Comparison of ENCODE assay signal across 23 cellular contexts in the genomic region with DNA sequence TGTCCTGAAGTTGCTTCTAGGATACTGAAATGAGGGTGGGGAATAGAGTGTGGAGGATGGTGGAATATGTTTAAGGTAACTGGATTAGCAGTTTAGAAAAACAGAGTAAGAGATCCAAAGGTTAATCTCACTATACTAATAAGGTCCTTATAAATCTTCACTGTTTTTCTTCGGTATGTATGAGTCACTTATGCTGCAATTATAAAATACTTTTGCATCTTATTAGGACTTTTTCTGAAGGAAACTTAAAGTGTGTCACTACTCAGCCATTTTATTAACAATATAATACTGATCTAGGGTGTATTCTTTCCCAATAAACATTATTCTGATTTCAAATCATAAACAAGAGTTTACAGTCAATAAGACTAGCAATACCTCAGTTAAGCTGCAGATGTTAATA.
"Had no signal": no experiment of that assay in that cellular context is flagged by ENCODE, and none has a peak within 500 bp of the region (broad histone marks: within the 10 kb centered on the region; RNA-seq: fewer than 3 reads in every experiment).

No MANE protein-coding gene starts in this region.

- H3K36me3 ChIP-seq: ascending aorta, esophagus squamous epithelium, right atrium auricular region, stomach, upper lobe of right lung, WERI-Rb-1 had no signal

- H3K27ac ChIP-seq: ascending aorta, esophagus squamous epithelium, stomach, upper lobe of right lung, WERI-Rb-1 had no signal

- DNase-seq: activated CD4-positive, alpha-beta T cell treated with anti-CD3 and anti-CD28 coated beads for 1 hour; activated CD8-positive, alpha-beta memory T cell treated with anti-CD3 and anti-CD28 coated beads for 24 hours; activated CD8-positive, alpha-beta memory T cell treated with anti-CD3 and anti-CD28 coated beads, Interleukin-2, amount 50 U/mL, for 48 hours; activated effector memory CD4-positive, alpha-beta T cell treated with Interleukin-2 at 50 U/mL for 16 hours; activated naive CD4-positive, alpha-beta T cell treated with anti-CD3 and anti-CD28 coated beads, Interleukin-2, amount 10 ng/mL, durations not matched to agents 7 days and 5 days; activated naive CD8-positive, alpha-beta T cell treated with anti-CD3 and anti-CD28 coated beads, Interleukin-2, amount 50 U/mL, for 24 hours; activated T-cell treated with anti-CD3 and anti-CD28 coated beads, Interleukin-2, amount 50 U/mL, for 48 hours; dermis blood vessel endothelial cell; effector memory CD4-positive, alpha-beta T cell; esophagus squamous epithelium; head of caudate nucleus; left ventricle myocardium superior; mucosa of descending colon; naive B cell; small intestine; stimulated activated CD4-positive, alpha-beta T cell treated with anti-CD3 and anti-CD28 coated beads, Interleukin-15, amount 100 ng/mL, for 24 hours; stimulated activated CD4-positive, alpha-beta T cell treated with anti-CD3 and anti-CD28 coated beads, Interleukin-2, amount 100 ng/mL, for 48 hours; stomach; T-helper 17 cell; upper lobe of right lung; WERI-Rb-1 had no signal

- H3K4me1 ChIP-seq: ascending aorta, upper lobe of right lung had no signal

- H3K9me3 ChIP-seq: ascending aorta, esophagus squamous epithelium, mucosa of descending colon, right atrium auricular region, stomach, upper lobe of right lung had no signal

- H3K4me3 ChIP-seq: ascending aorta, esophagus squamous epithelium, mucosa of descending colon, right atrium auricular region, stomach, upper lobe of right lung had no signal

- ATAC-seq: activated naive CD8-positive, alpha-beta T cell treated with anti-CD3 and anti-CD28 coated beads, Interleukin-2, amount 50 U/mL, for 24 hours; left ventricle myocardium superior; mucosa of descending colon; T-helper 17 cell; upper lobe of right lung had no signal

- H3K27me3 ChIP-seq: ascending aorta, esophagus squamous epithelium, right atrium auricular region, stomach, upper lobe of right lung had no signal
